In genomic region chr10:35127289-35127891, GRCh38 we compare ENCODE assay signal across 8 cellular contexts. TPM values are rescaled to one million over a fixed set of nuclear protein-coding genes. Genes with fewer than 3 reads are reported as not detected.
DNase-seq lines count a peak whose midpoint lies in the region; TF ChIP-seq lines count a peak whose summit lies in the region.

No MANE protein-coding gene starts in this region.

- WGBS in GM23248 (ENCODE audit: low coverage in 1 of 2, low lambda C conversion rate in 2 of 2, missing lambda C conversion rate in 2 of 2), 2 experiments: 1 to 2% methylated on average over 27 to 38 of the region's 56 CpGs

- H3K4me1 ChIP-seq in BE2C (no peaks in the 10 kb centered on the region), GM23248 (ENCODE audit: insufficient read depth) (peaks cover 12% of the 10 kb centered on the region), mucosa of stomach (ENCODE audit: control insufficient read depth, insufficient read depth, low read length) (peaks cover 9% of the 10 kb centered on the region)

- peaks cover 33% of the 10 kb centered on the region for H3F3A ChIP-seq in GM23248 (ENCODE audit: insufficient read depth)

- no peak for TF ChIP-seq CTCF in BE2C (IDR thresholded peaks at IDR 0.05; ENCODE audit: low read depth, low read length)

- H3K27ac ChIP-seq in GM23248: peak overlapping the region; percentile 95
- peak overlapping the region; percentile 95 for H3K27ac ChIP-seq in epithelial cell of prostate

- H3K36me3 ChIP-seq in BE2C (no peaks in the 10 kb centered on the region), GM23248 (ENCODE audit: low read depth) (no peaks in the 10 kb centered on the region), mucosa of stomach (ENCODE audit: control insufficient read depth, insufficient read depth, low read length) (no peaks in the 10 kb centered on the region)

- peaks cover 40% of the 10 kb centered on the region for H3K79me2 ChIP-seq in GM23248 (ENCODE audit: insufficient read depth)

- H3K4me2 ChIP-seq in GM23248 (ENCODE audit: unreplicated experiment): peak overlapping the region; percentile 81

- H3K9me2 ChIP-seq in GM23248 (ENCODE audit: insufficient read depth): no peaks in the 10 kb centered on the region

- H3K27me3 ChIP-seq in BE2C: no peaks in the 10 kb centered on the region
- H3K27me3 ChIP-seq in GM23248 (replicated peaks; ENCODE audit: insufficient read depth): no peaks in the 10 kb centered on the region
- H3K27me3 ChIP-seq in mucosa of stomach (ENCODE audit: control insufficient read depth, insufficient read depth, low read length): no peaks in the 10 kb centered on the region

- peak overlapping the region; percentile 42 for H2AFZ ChIP-seq in GM23248

- H3K4me3 ChIP-seq in BE2C (ENCODE audit: low read depth, low read length) (peak overlapping the region; percentile 90), GM23248 (peak overlapping the region; percentile 77), mucosa of stomach (ENCODE audit: low read length) (peak overlapping the region; percentile 45)

- in situ Hi-C loops in GM23248 (cut with MboI): no loop called here

- peak; percentile 48 for DNase-seq in BE2C
- DNase-seq in GM23248: peak; percentile 90
- DNase-seq in NCI-H2171 treated with DMSO at 0.1 percent for 48 hours (lab: John Stamatoyannopoulos, UW): peak; percentile 13
- DNase-seq in activated T-cell treated with anti-CD3 and anti-CD28 coated beads for 24 hours (ENCODE audit: low read depth): peak; percentile 51
- no peak for DNase-seq in epithelial cell of prostate (ENCODE audit: low read depth, low spot score)
- peak; percentile 36 to 41 for DNase-seq in stimulated activated CD8-positive, alpha-beta memory T cell treated with anti-CD3 and anti-CD28 coated beads, Interleukin-7, amount 100 ng/mL, for 1 hour (ENCODE audit: low read depth in 2 of 2)
- no peak for DNase-seq in OCI-M2 (lab: John Stamatoyannopoulos, UW; ENCODE audit: unreplicated experiment)

- H3K9me3 ChIP-seq in BE2C (no peaks in the 10 kb centered on the region), GM23248 (ENCODE audit: low read depth) (no peaks in the 10 kb centered on the region), mucosa of stomach (ENCODE audit: control insufficient read depth, low read length) (no peaks in the 10 kb centered on the region)

- H3K9ac ChIP-seq in GM23248 (peak overlapping the region; percentile 96), mucosa of stomach (ENCODE audit: low read length) (peak overlapping the region; percentile 99)

- H4K20me1 ChIP-seq in GM23248 (ENCODE audit: insufficient read depth): no peaks in the 10 kb centered on the region

RNA-seq across cellular contexts. Expression of gene CREM, which starts 0.7 kb away (rescaled TPM):
- polyA plus RNA-seq in BE2C (2012; ENCODE audit: insufficient read depth, insufficient read length, low read depth): 23.3 TPM
- total RNA-seq in GM23248 (2014; rRNA removed; shearing (Covaris generic)): 13.3 and 14.9 TPM in 2 replicates
- 32.0 and 34.0 TPM in 2 replicates for polyA plus RNA-seq in GM23248 (2016; fragmentation: Nextera tagmentation; extraction: Ambion mirVana)

RNA-seq across cellular contexts. Expression of gene CUL2, which starts 37.2 kb away (rescaled TPM):
- polyA plus RNA-seq in BE2C (2012; ENCODE audit: insufficient read depth, insufficient read length, low read depth): 21.4 TPM
- total RNA-seq in GM23248 (2014; rRNA removed; shearing (Covaris generic)): 29.7 and 35.3 TPM in 2 replicates
- 50.5 and 52.1 TPM in 2 replicates for polyA plus RNA-seq in GM23248 (2016; fragmentation: Nextera tagmentation; extraction: Ambion mirVana)

Comparison
In these comparisons a context has a peak if more than half of its experiments do, and no peak if none do; other contexts are left out.
1. DNase-seq: peak in BE2C (single experiment), GM23248 (single experiment), NCI-H2171 treated with DMSO at 0.1 percent for 48 hours (single experiment), activated T-cell treated with anti-CD3 and anti-CD28 coated beads for 24 hours (single experiment) and stimulated activated CD8-positive, alpha-beta memory T cell treated with anti-CD3 and anti-CD28 coated beads, Interleukin-7, amount 100 ng/mL, for 1 hour (2 of 2); none in epithelial cell of prostate (single experiment) and OCI-M2 (single experiment).
2. Peak in every context shown above with its lines, with median percentiles within 50 percentile points of each other: H3K4me3 ChIP-seq.